ENCODE assay signal across 17 cellular contexts in the genomic region with DNA sequence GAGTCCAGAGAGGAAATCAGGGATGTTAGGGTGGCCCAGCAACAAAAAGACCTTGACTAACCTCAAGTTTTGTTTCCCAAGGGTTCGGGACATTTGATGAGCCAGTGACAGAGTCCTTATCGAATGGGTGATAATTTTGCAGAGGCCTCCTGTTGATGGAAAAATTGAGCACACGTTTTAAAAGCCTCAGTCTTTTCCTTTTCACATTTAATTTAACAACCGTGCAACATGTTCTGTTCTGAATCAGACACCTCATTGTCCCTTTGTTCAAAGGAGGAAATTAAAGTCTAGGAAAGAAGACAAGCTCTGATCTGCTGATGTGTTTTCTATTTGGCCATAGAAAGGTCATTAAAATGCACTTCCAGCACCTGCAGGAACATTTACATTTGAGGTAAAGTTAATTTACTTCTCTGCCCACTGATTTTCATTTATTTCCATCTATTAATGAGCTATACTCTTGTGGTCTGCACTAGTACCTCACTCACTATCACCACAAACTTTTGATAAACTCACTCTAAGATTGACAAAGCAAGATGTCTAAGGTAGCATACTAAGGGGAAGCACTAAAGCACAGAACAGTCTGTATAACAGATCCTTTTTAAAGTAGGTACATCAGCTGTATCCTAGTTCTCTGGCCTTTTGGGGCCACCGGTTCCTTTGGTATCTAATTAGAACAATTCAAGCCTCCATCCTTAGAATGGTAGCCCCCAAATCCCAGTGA.
DNase-seq lines count a peak whose midpoint lies in the region; ATAC-seq and TF ChIP-seq lines count a peak whose summit lies in the region.
"Had no signal": no experiment of that assay in that cellular context is flagged by ENCODE, and none has a peak within 500 bp of the region (broad histone marks: within the 10 kb centered on the region; RNA-seq: fewer than 3 reads in every experiment).

No MANE protein-coding gene starts in this region.

- H3K9me2 ChIP-seq in GM23338 (ENCODE audit: insufficient read depth), result peaks cover 10% of the 10 kb centered on the region; the same call in 1 of the 2 replicates

- H3K36me3 Mint-ChIP-seq in GM23338 (ENCODE audit: low read depth), result peaks cover 10% of the 10 kb centered on the region

- H3K4me3 ChIP-seq in rectal smooth muscle tissue (ENCODE audit: low read length) (no peak overlapping the region), GM23338 (no peak overlapping the region)

- no peaks in the 10 kb centered on the region for H3K27me3 ChIP-seq in rectal smooth muscle tissue (ENCODE audit: control insufficient read depth, insufficient read depth, low read length)
- no peaks in the 10 kb centered on the region for H3K27me3 ChIP-seq in GM23338 (ENCODE audit: insufficient read depth)

- H3F3A ChIP-seq in GM23338 (replicated peaks; ENCODE audit: low read depth), result no peaks in the 10 kb centered on the region

- H3K36me3 ChIP-seq in rectal smooth muscle tissue (ENCODE audit: control insufficient read depth, insufficient read depth, low read length), result no peaks in the 10 kb centered on the region
- H3K36me3 ChIP-seq in GM23338 (ENCODE audit: insufficient read depth), result peaks cover 4% of the 10 kb centered on the region; the same call in 1 of the 2 replicates

- H2AFZ ChIP-seq in GM23338, result no peak overlapping the region

- TF ChIP-seq CTCF in GM23338 (conservative IDR thresholded peaks at IDR 0.05; ENCODE audit: low read depth in 2 of 2), result no peak

- peaks cover 5 to 13% of the 10 kb centered on the region in 2 donors for H3K9me3 Mint-ChIP-seq in stimulated activated naive CD8-positive, alpha-beta T cell treated with anti-CD3 and anti-CD28 coated beads, Interleukin-15, amount 100 ng/mL, for 72 hours
- H3K9me3 Mint-ChIP-seq in GM23338, result peaks cover 13% of the 10 kb centered on the region
- H3K9me3 Mint-ChIP-seq: CD4-positive, alpha-beta T cell had no signal

- H3K79me2 ChIP-seq in GM23338 (replicated peaks; ENCODE audit: insufficient read depth), result no peaks in the 10 kb centered on the region

- no peak overlapping the region for H3K4me3 Mint-ChIP-seq in stimulated activated naive CD8-positive, alpha-beta T cell treated with anti-CD3 and anti-CD28 coated beads, Interleukin-15, amount 100 ng/mL, for 72 hours
- H3K4me3 Mint-ChIP-seq in GM23338, result no peak overlapping the region
- H3K4me3 Mint-ChIP-seq: CD4-positive, alpha-beta T cell; H9; IgD-negative memory B cell had no signal

- no peak for DNase-seq in stimulated activated naive CD8-positive, alpha-beta T cell treated with anti-CD3 and anti-CD28 coated beads, Interleukin-15, Interleukin-2, amounts not matched to agents 100 U/mL and 50 U/mL, for 24 hours
- no peak for DNase-seq in stimulated activated naive CD8-positive, alpha-beta T cell treated with anti-CD3 and anti-CD28 coated beads, Interleukin-15, amount 100 ng/mL, for 72 hours
- DNase-seq in NCI-H69 (lab: John Stamatoyannopoulos, UW) (peak; percentile 30), GM23338 (ENCODE audit: low spot score) (no peak), NCI-H345 (lab: John Stamatoyannopoulos, UW) (no peak)
- DNase-seq: AML-193; Caco-2; CD4-positive, alpha-beta T cell; DMS153; DMS79; GDM1; H9 had no signal

- H3K9ac ChIP-seq in rectal smooth muscle tissue (ENCODE audit: low read length), result no peak overlapping the region

- H4K20me1 ChIP-seq in GM23338 (replicated peaks; ENCODE audit: insufficient read depth), result no peaks in the 10 kb centered on the region

- H3K27me3 Mint-ChIP-seq in stimulated activated naive CD8-positive, alpha-beta T cell treated with anti-CD3 and anti-CD28 coated beads, Interleukin-15, amount 100 ng/mL, for 72 hours, result no peaks in the 10 kb centered on the region
- H3K27me3 Mint-ChIP-seq in GM23338 (ENCODE audit: insufficient read depth, low read depth, poor library complexity), result no peaks in the 10 kb centered on the region
- H3K27me3 Mint-ChIP-seq: CD4-positive, alpha-beta T cell had no signal

- H3K4me2 ChIP-seq in GM23338, result no peak overlapping the region

- H3K27ac ChIP-seq in rectal smooth muscle tissue (ENCODE audit: low read depth, low read length), result peak overlapping the region; percentile 52
- H3K27ac ChIP-seq in GM23338 (ENCODE audit: low read depth), result no peak overlapping the region
- H3K27ac ChIP-seq: C4-2B had no signal

- peak; percentile 60 for ATAC-seq in stimulated activated naive CD8-positive, alpha-beta T cell treated with anti-CD3 and anti-CD28 coated beads, Interleukin-15, Interleukin-2, amounts not matched to agents 100 U/mL and 50 U/mL, for 24 hours
- ATAC-seq in stimulated activated naive CD8-positive, alpha-beta T cell treated with anti-CD3 and anti-CD28 coated beads, Interleukin-15, amount 100 ng/mL, for 72 hours, result no peak
- ATAC-seq in HG03439 (IDR thresholded peaks at IDR 0.05; ENCODE audit: unreplicated experiment) (no peak), GM23338 (no peak)
- ATAC-seq: HepG2 had no signal

- peaks cover 43% of the 10 kb centered on the region for H3K4me1 Mint-ChIP-seq in stimulated activated naive CD8-positive, alpha-beta T cell treated with anti-CD3 and anti-CD28 coated beads, Interleukin-15, amount 100 ng/mL, for 72 hours
- H3K4me1 Mint-ChIP-seq in GM23338, result peaks cover 4% of the 10 kb centered on the region

- no peak overlapping the region for H3K27ac Mint-ChIP-seq in stimulated activated naive CD8-positive, alpha-beta T cell treated with anti-CD3 and anti-CD28 coated beads, Interleukin-15, amount 100 ng/mL, for 72 hours
- H3K27ac Mint-ChIP-seq in GM23338, result no peak overlapping the region
- H3K27ac Mint-ChIP-seq: CD4-positive, alpha-beta T cell; H9; IgD-negative memory B cell had no signal

- H3K4me1 ChIP-seq in rectal smooth muscle tissue (ENCODE audit: control insufficient read depth, insufficient read depth, low read length), result peaks cover 28% of the 10 kb centered on the region
- H3K4me1 ChIP-seq in GM23338 (ENCODE audit: insufficient read depth), result no peaks in the 10 kb centered on the region
- H3K4me1 ChIP-seq: Caco-2 had no signal

TF ChIP-seq in GM23338, 12 proteins besides CTCF, POLR2A, EP300 and RAD21:
- TF ChIP-seq CREB1 (CRISPR knock-in tag; IDR thresholded peaks at IDR 0.05; ENCODE audit: low read depth), result no peak
- TF ChIP-seq ZNF331 (CRISPR knock-in tag; IDR thresholded peaks at IDR 0.05; ENCODE audit: low read depth), result no peak
- no peak for TF ChIP-seq NANOG (IDR thresholded peaks at IDR 0.05; ENCODE audit: borderline replicate concordance)
- no peak for TF ChIP-seq EZH2phosphoT487 (IDR thresholded peaks at IDR 0.05; ENCODE audit: unreplicated experiment)
- no peak for TF ChIP-seq EZH2 (IDR thresholded peaks at IDR 0.05; ENCODE audit: low read depth, unreplicated experiment)
